In genomic region chr9:122518841-122519240, GRCh38 we compare ENCODE assay signal across 3 cellular contexts. TPM values are rescaled to one million over a fixed set of nuclear protein-coding genes. Genes with fewer than 3 reads are reported as not detected.
"Had no signal": no experiment of that assay in that cellular context is flagged by ENCODE, and none has a peak within 500 bp of the region (broad histone marks: within the 10 kb centered on the region; RNA-seq: fewer than 3 reads in every experiment).

A gene with protein sequence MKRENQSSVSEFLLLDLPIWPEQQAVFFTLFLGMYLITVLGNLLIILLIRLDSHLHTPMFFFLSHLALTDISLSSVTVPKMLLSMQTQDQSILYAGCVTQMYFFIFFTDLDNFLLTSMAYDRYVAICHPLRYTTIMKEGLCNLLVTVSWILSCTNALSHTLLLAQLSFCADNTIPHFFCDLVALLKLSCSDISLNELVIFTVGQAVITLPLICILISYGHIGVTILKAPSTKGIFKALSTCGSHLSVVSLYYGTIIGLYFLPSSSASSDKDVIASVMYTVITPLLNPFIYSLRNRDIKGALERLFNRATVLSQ (plus strand): TSS chr9:122519141. CDS start chr9:122519141, 0 bp downstream.

- ATAC-seq: GM12878 had no signal

- H3K4me3 ChIP-seq: GM12878 had no signal

- DNase-seq: GDM1, GF-D8 had no signal

RNA-seq across cellular contexts. Expression of the gene that starts here (rescaled TPM):
- total RNA-seq: GM12878 had no signal
